In genomic region chr13:49559006-49559405, GRCh38 we compare ENCODE assay signal across 8 cellular contexts.
"Had no signal": no experiment of that assay in that cellular context is flagged by ENCODE, and none has a peak within 500 bp of the region (broad histone marks: within the 10 kb centered on the region; RNA-seq: fewer than 3 reads in every experiment).

No MANE protein-coding gene starts in this region.

- DNase-seq: GM23248, GOT3, H9, HCEC 1CT, KG1 had no signal

- H3K27me3 Mint-ChIP-seq: IgD-negative memory B cell had no signal

- H2AFZ ChIP-seq: GM23248 had no signal

- H3K4me3 ChIP-seq: GM23248 had no signal

- H3K4me3 Mint-ChIP-seq: H9, IgD-negative memory B cell had no signal

- H3K9ac ChIP-seq: GM23248 had no signal

- H3K9me3 Mint-ChIP-seq: IgD-negative memory B cell had no signal

- FAIRE-seq: HepG2 had no signal

- H3K27ac ChIP-seq: GM23248, HL-60 had no signal

- ATAC-seq: HepG2 had no signal

- H3K27ac Mint-ChIP-seq: H9, IgD-negative memory B cell had no signal

- H3K4me1 Mint-ChIP-seq: IgD-negative memory B cell had no signal
